10 cellular contexts compared by ENCODE assay signal in genomic region chr18:50969448-50969847, GRCh38. TPM values are rescaled to one million over a fixed set of nuclear protein-coding genes. Genes with fewer than 3 reads are reported as not detected.
DNase-seq lines count a peak whose midpoint lies in the region; ATAC-seq and TF ChIP-seq lines count a peak whose summit lies in the region.
"Had no signal": no experiment of that assay in that cellular context is flagged by ENCODE, and none has a peak within 500 bp of the region (broad histone marks: within the 10 kb centered on the region; RNA-seq: fewer than 3 reads in every experiment).

No MANE protein-coding gene starts in this region.

- H3K4me3 Mint-ChIP-seq in activated CD4-positive, alpha-beta T cell treated with anti-CD3 and anti-CD28 coated beads, Interleukin-2, amount 10 ng/mL, durations not matched to agents 7 days and 5 days, result peak overlapping the region; percentile 95
- H3K4me3 Mint-ChIP-seq in stimulated activated effector memory CD8-positive, alpha-beta T cell treated with anti-CD3 and anti-CD28 coated beads, Interleukin-12 subunit alpha, Interleukin-12 subunit beta, amount 100 ng/mL, for 72 hours, result peak overlapping the region; percentile 63

- peak overlapping the region; percentile 64 for H3K4me2 ChIP-seq in OCI-LY7 (ENCODE audit: low read length)

- no peaks in the 10 kb centered on the region for H4K20me1 ChIP-seq in OCI-LY7 (ENCODE audit: insufficient read depth, low read length)

- H2AFZ ChIP-seq in OCI-LY7 (ENCODE audit: low read length), result no peak overlapping the region

- 70% methylated on average over 5 of the region's 5 CpGs for WGBS in esophagus muscularis mucosa

- ATAC-seq in stimulated activated effector memory CD8-positive, alpha-beta T cell treated with anti-CD3 and anti-CD28 coated beads, Interleukin-12 subunit alpha, Interleukin-12 subunit beta, amount 100 ng/mL, for 72 hours, result no peak
- ATAC-seq in GM21515 (IDR thresholded peaks at IDR 0.05; ENCODE audit: unreplicated experiment), result no peak
- ATAC-seq: Panc1 had no signal

- intact Hi-C loops in OCI-LY7 (cut with micrococcal nuclease; ENCODE audit: unreplicated experiment) (loop anchor here (5.0 to 10.0 kb wide), 3 partner anchors 63 to 145 kb away; partner anchors contain the start of genes ME2, MRO and SMAD4), esophagus muscularis mucosa (cut with DNase I) (loop anchor here (2.0 to 10.0 kb wide), 5 partner anchors 61 to 225 kb away; partner anchors contain the start of genes ME2, MEX3C, MRO and SMAD4)

- no peaks in the 10 kb centered on the region for H3K27me3 ChIP-seq in esophagus muscularis mucosa

- peaks cover 22% of the 10 kb centered on the region for H3K4me1 Mint-ChIP-seq in activated CD4-positive, alpha-beta T cell treated with anti-CD3 and anti-CD28 coated beads, Interleukin-2, amount 10 ng/mL, durations not matched to agents 7 days and 5 days
- peaks cover 18% of the 10 kb centered on the region for H3K4me1 Mint-ChIP-seq in stimulated activated effector memory CD8-positive, alpha-beta T cell treated with anti-CD3 and anti-CD28 coated beads, Interleukin-12 subunit alpha, Interleukin-12 subunit beta, amount 100 ng/mL, for 72 hours

- TF ChIP-seq POLR2A in esophagus muscularis mucosa (IDR thresholded peaks at IDR 0.05; ENCODE audit: low read depth), result no peak

- no peaks in the 10 kb centered on the region for H3K9me2 ChIP-seq in OCI-LY7 (ENCODE audit: insufficient read depth, low read length)

- H3K4me3 ChIP-seq in OCI-LY7 (ENCODE audit: low read depth, low read length, poor library complexity, severe bottlenecking), result peak overlapping the region; percentile 85
- H3K4me3 ChIP-seq in esophagus muscularis mucosa, result no peak overlapping the region

- H3K4me1 ChIP-seq in OCI-LY7 (ENCODE audit: insufficient read depth, low read length, poor library complexity, severe bottlenecking) (peaks cover 6% of the 10 kb centered on the region), esophagus muscularis mucosa (peaks cover 18 to 23% (median 20%) of the 10 kb centered on the region in 4 donors)

- TF ChIP-seq CTCF in OCI-LY7 (conservative IDR thresholded peaks at IDR 0.05; ENCODE audit: low read length), result no peak
- TF ChIP-seq CTCF in esophagus muscularis mucosa (IDR thresholded peaks at IDR 0.05), result no peak

- H3K36me3 Mint-ChIP-seq in activated CD4-positive, alpha-beta T cell treated with anti-CD3 and anti-CD28 coated beads, Interleukin-2, amount 10 ng/mL, durations not matched to agents 7 days and 5 days (ENCODE audit: low read depth), result peaks cover 2% of the 10 kb centered on the region
- peaks cover under 1% of the 10 kb centered on the region for H3K36me3 Mint-ChIP-seq in stimulated activated effector memory CD8-positive, alpha-beta T cell treated with anti-CD3 and anti-CD28 coated beads, Interleukin-12 subunit alpha, Interleukin-12 subunit beta, amount 100 ng/mL, for 72 hours

- no TSS peak for BruUV-seq in OCI-LY7 (replicated peaks; lab: Mats Ljungman, UMichigan)

- H3K9me3 ChIP-seq in OCI-LY7 (ENCODE audit: low read length), result no peaks in the 10 kb centered on the region
- H3K9me3 ChIP-seq in esophagus muscularis mucosa, result no peaks in the 10 kb centered on the region

- peaks cover 6% of the 10 kb centered on the region; the same call in 1 of the 2 replicates for H3K79me2 ChIP-seq in OCI-LY7 (ENCODE audit: insufficient read depth, low read depth, low read length)

- TF ChIP-seq EP300 in esophagus muscularis mucosa (IDR thresholded peaks at IDR 0.05), result no peak

- DNase-seq in activated CD4-positive, alpha-beta T cell treated with anti-CD3 and anti-CD28 coated beads, Interleukin-2, amount 10 ng/mL, durations not matched to agents 7 days and 5 days, result no peak
- no peak for DNase-seq in activated CD4-positive, alpha-beta T cell treated with anti-CD3 and anti-CD28 coated beads, Interleukin-2, amount 50 U/mL, for 4 hours
- DNase-seq in OCI-LY7 (ENCODE audit: low spot score), result no peak
- no peak for DNase-seq in esophagus muscularis mucosa (ENCODE audit: extremely low spot score)
- no peak for DNase-seq in stimulated activated effector memory CD8-positive, alpha-beta T cell treated with anti-CD3 and anti-CD28 coated beads, Interleukin-12 subunit alpha, Interleukin-12 subunit beta, amount 100 ng/mL, for 72 hours (ENCODE audit: low spot score in 2 of 2)
- DNase-seq in stimulated activated CD4-positive, alpha-beta T cell treated with anti-CD3 and anti-CD28 coated beads, Interleukin-4, amount 100 ng/mL, for 4 hours, result no peak
- no peak for DNase-seq in RKO (ENCODE audit: low spot score)
- DNase-seq: activated CD8-positive, alpha-beta memory T cell treated with anti-CD3 and anti-CD28 coated beads, Interleukin-2, amount 50 U/mL, for 4 hours had no signal

- no peak overlapping the region for H3K27ac ChIP-seq in OCI-LY7 (ENCODE audit: low read depth, low read length, poor library complexity, severe bottlenecking)
- H3K27ac ChIP-seq in esophagus muscularis mucosa (replicated peaks in 1 of 4), result peak overlapping the region in 3 of 4 donors; percentile 95 to 99 (median 98)

- CTCF ChIA-PET in activated CD4-positive, alpha-beta T cell treated with anti-CD3 and anti-CD28 coated beads, Interleukin-2, amount 10 ng/mL, durations not matched to agents 7 days and 5 days (lab: Charles Lee), result no interaction called here
- CTCF ChIA-PET in OCI-LY7 (lab: Charles Lee; ENCODE audit: unreplicated experiment), result no interaction called here

- no peaks in the 10 kb centered on the region for H3K27me3 Mint-ChIP-seq in activated CD4-positive, alpha-beta T cell treated with anti-CD3 and anti-CD28 coated beads, Interleukin-2, amount 10 ng/mL, durations not matched to agents 7 days and 5 days

- H3K27ac Mint-ChIP-seq in activated CD4-positive, alpha-beta T cell treated with anti-CD3 and anti-CD28 coated beads, Interleukin-2, amount 10 ng/mL, durations not matched to agents 7 days and 5 days, result no peak overlapping the region
- peak overlapping the region; percentile 64 for H3K27ac Mint-ChIP-seq in stimulated activated effector memory CD8-positive, alpha-beta T cell treated with anti-CD3 and anti-CD28 coated beads, Interleukin-12 subunit alpha, Interleukin-12 subunit beta, amount 100 ng/mL, for 72 hours

- POLR2A ChIA-PET in activated CD4-positive, alpha-beta T cell treated with anti-CD3 and anti-CD28 coated beads, Interleukin-2, amount 10 ng/mL, durations not matched to agents 7 days and 5 days (lab: Charles Lee), result no interaction called here
- POLR2A ChIA-PET in OCI-LY7 (lab: Charles Lee), result no interaction called here

- no peaks in the 10 kb centered on the region; the same call in 1 of the 2 replicates for H3K36me3 ChIP-seq in OCI-LY7 (ENCODE audit: insufficient read depth, low read length)
- peaks cover 0 to 3% (median 2%) of the 10 kb centered on the region in 4 donors for H3K36me3 ChIP-seq in esophagus muscularis mucosa

- H3K9me3 Mint-ChIP-seq in activated CD4-positive, alpha-beta T cell treated with anti-CD3 and anti-CD28 coated beads, Interleukin-2, amount 10 ng/mL, durations not matched to agents 7 days and 5 days, result no peaks in the 10 kb centered on the region
- H3K9me3 Mint-ChIP-seq in stimulated activated effector memory CD8-positive, alpha-beta T cell treated with anti-CD3 and anti-CD28 coated beads, Interleukin-12 subunit alpha, Interleukin-12 subunit beta, amount 100 ng/mL, for 72 hours, result no peaks in the 10 kb centered on the region

RNA-seq across cellular contexts. Expression of gene ELAC1, which starts 1.6 kb away (rescaled TPM):
- 1 to 10 TPM; 7.5 to 9.1 TPM for total RNA-seq in activated CD4-positive, alpha-beta T cell treated with anti-CD3 and anti-CD28 coated beads, Interleukin-2, amount 10 ng/mL, durations not matched to agents 7 days and 5 days
- total RNA-seq in OCI-LY7 (2014; rRNA removed; shearing (Covaris generic)), result 1.5 and 2.9 TPM in 2 replicates
- total RNA-seq in OCI-LY7 (2022), result 4.2 and 5.2 TPM in 2 replicates
- 1 to 10 TPM; 3.7 to 7.9 (median 4.0) TPM for total RNA-seq in esophagus muscularis mucosa
